ENCODE assay signal across 17 cellular contexts in genomic region chr22:49561338-49561737, GRCh38.
A peak's percentile ranks its signal among the peaks of the same experiment; 100 is the strongest.
DNase-seq lines count a peak whose midpoint lies in the region; ATAC-seq and TF ChIP-seq lines count a peak whose summit lies in the region.
"Had no signal": no experiment of that assay in that cellular context is flagged by ENCODE, and none has a peak within 500 bp of the region (broad histone marks: within the 10 kb centered on the region; RNA-seq: fewer than 3 reads in every experiment).

No MANE protein-coding gene starts in this region.

- no peaks in the 10 kb centered on the region for H3K36me3 ChIP-seq in left lung
- no peaks in the 10 kb centered on the region for H3K36me3 ChIP-seq in smooth muscle cell (ENCODE audit: low read depth)

- H3K4me1 Mint-ChIP-seq in osteocyte (ENCODE audit: unreplicated experiment) (no peaks in the 10 kb centered on the region), type B pancreatic cell (ENCODE audit: unreplicated experiment) (no peaks in the 10 kb centered on the region)

- no peak overlapping the region for H3K27ac ChIP-seq in coronary artery
- no peak overlapping the region for H3K27ac ChIP-seq in left lung
- no peak overlapping the region for H3K27ac ChIP-seq in smooth muscle cell (ENCODE audit: low read depth)

- 92% methylated on average over 4 of the region's 4 CpGs for WGBS in smooth muscle cell (ENCODE audit: low lambda C conversion rate)

- H3K4me1 ChIP-seq in left lung (no peaks in the 10 kb centered on the region), smooth muscle cell (ENCODE audit: low read depth) (no peaks in the 10 kb centered on the region)

- no peaks in the 10 kb centered on the region for H3F3A ChIP-seq in smooth muscle cell (ENCODE audit: low read depth)

- no peak overlapping the region for H3K27ac Mint-ChIP-seq in osteocyte (ENCODE audit: unreplicated experiment)
- H3K27ac Mint-ChIP-seq in type B pancreatic cell: no peak overlapping the region
- H3K27ac Mint-ChIP-seq: CD4-positive, alpha-beta memory T cell had no signal

- H3K4me3 Mint-ChIP-seq in osteocyte (ENCODE audit: unreplicated experiment): no peak overlapping the region
- no peak overlapping the region for H3K4me3 Mint-ChIP-seq in type B pancreatic cell
- H3K4me3 Mint-ChIP-seq: CD4-positive, alpha-beta memory T cell had no signal

- peak; percentile 35 for DNase-seq in coronary artery (ENCODE audit: low spot score)
- DNase-seq in left lung: peak; percentile 3 to 15
- peak; percentile 60 for DNase-seq in osteocyte (ENCODE audit: extremely low spot score, unreplicated experiment)
- DNase-seq in type B pancreatic cell (ENCODE audit: extremely low spot score, unreplicated experiment): peak; percentile 10
- DNase-seq in smooth muscle cell (lab: John Stamatoyannopoulos, UW; ENCODE audit: unreplicated experiment): no peak
- DNase-seq in activated CD4-positive, alpha-beta T cell treated with anti-CD3 and anti-CD28 coated beads, Interleukin-2, amount 50 U/mL, for 1 hour: no peak
- DNase-seq in NCI-H82 treated with DMSO at 0.1 percent for 48 hours (lab: John Stamatoyannopoulos, UW; ENCODE audit: unreplicated experiment): no peak
- DNase-seq: C1 segment of cervical spinal cord; Calu3; CD4-positive, alpha-beta memory T cell; COR-L47; DMS53; DMS79 treated with DMSO at 0.1 percent for 48 hours; GF-D8; GOT3; HCEC 1CT had no signal

- no peaks in the 10 kb centered on the region for H4K20me1 ChIP-seq in smooth muscle cell (ENCODE audit: low read depth)

- H3K9me3 ChIP-seq in left lung (no peaks in the 10 kb centered on the region), smooth muscle cell (replicated peaks; ENCODE audit: low read depth) (no peaks in the 10 kb centered on the region)

- no peak overlapping the region for H3K4me3 ChIP-seq in coronary artery
- no peak overlapping the region for H3K4me3 ChIP-seq in left lung
- H3K4me3 ChIP-seq in smooth muscle cell: no peak overlapping the region

- no peak overlapping the region for H2AFZ ChIP-seq in smooth muscle cell (ENCODE audit: low read depth)

- H3K79me2 ChIP-seq in smooth muscle cell (ENCODE audit: low read depth): no peaks in the 10 kb centered on the region

- H3K27me3 ChIP-seq in left lung: no peaks in the 10 kb centered on the region
- H3K27me3 ChIP-seq in smooth muscle cell (ENCODE audit: low read depth): peaks cover 7% of the 10 kb centered on the region

- no peak overlapping the region for H3K9ac ChIP-seq in smooth muscle cell (ENCODE audit: low read depth)

- no peaks in the 10 kb centered on the region for H3K27me3 Mint-ChIP-seq in osteocyte (ENCODE audit: unreplicated experiment)
- H3K27me3 Mint-ChIP-seq in type B pancreatic cell: no peaks in the 10 kb centered on the region
- H3K27me3 Mint-ChIP-seq: CD4-positive, alpha-beta memory T cell had no signal

- ATAC-seq in left lung (no peak), GM18498 (IDR thresholded peaks at IDR 0.05; ENCODE audit: unreplicated experiment) (no peak)

- no peaks in the 10 kb centered on the region for H3K9me3 Mint-ChIP-seq in osteocyte (ENCODE audit: unreplicated experiment)
- no peaks in the 10 kb centered on the region for H3K9me3 Mint-ChIP-seq in type B pancreatic cell

- intact Hi-C loops in left lung (cut with DNase I): no loop called here

- H3K4me2 ChIP-seq in smooth muscle cell: no peak overlapping the region

- H3K36me3 Mint-ChIP-seq in osteocyte (ENCODE audit: unreplicated experiment) (no peaks in the 10 kb centered on the region), type B pancreatic cell (no peaks in the 10 kb centered on the region)

- TF ChIP-seq CTCF in coronary artery (IDR thresholded peaks at IDR 0.05) (no peak), left lung (IDR thresholded peaks at IDR 0.05) (no peak), osteocyte (IDR thresholded peaks at IDR 0.05) (no peak), type B pancreatic cell (conservative IDR thresholded peaks at IDR 0.05) (no peak), smooth muscle cell (IDR thresholded peaks at IDR 0.05; ENCODE audit: borderline replicate concordance, insufficient read depth, poor library complexity, severe bottlenecking) (no peak)

Comparison
In these comparisons a context has a peak if more than half of its experiments do, and no peak if none do; other contexts are left out.
1. DNase-seq: peak in coronary artery (single experiment), left lung (2 of 2), osteocyte (single experiment) and type B pancreatic cell (single experiment); none in smooth muscle cell (single experiment), activated CD4-positive, alpha-beta T cell treated with anti-CD3 and anti-CD28 coated beads, Interleukin-2, amount 50 U/mL, for 1 hour (single experiment) and NCI-H82 treated with DMSO at 0.1 percent for 48 hours (single experiment).